Comparison of ENCODE assay signal across 1 cellular context in genomic region chr6:110902091-110902490, GRCh38.
A peak's percentile ranks its signal among the peaks of the same experiment; 100 is the strongest.
TF ChIP-seq lines count a peak whose summit lies in the region.

No MANE protein-coding gene starts in this region.

TF ChIP-seq in H1, 55 proteins besides CTCF, POLR2A, EP300 and RAD21:
- TF ChIP-seq POLR2AphosphoS5 (IDR thresholded peaks at IDR 0.05; ENCODE audit: low read depth, low read length), result peak; percentile 43; the same call in 1 of the 2 replicates
- no peak for TF ChIP-seq SUZ12 (IDR thresholded peaks at IDR 0.05; ENCODE audit: low read length)
- TF ChIP-seq ZNF274 (IDR thresholded peaks at IDR 0.05; ENCODE audit: borderline replicate concordance, extremely low read depth, low read length), result no peak
- TF ChIP-seq, protein P1, sequence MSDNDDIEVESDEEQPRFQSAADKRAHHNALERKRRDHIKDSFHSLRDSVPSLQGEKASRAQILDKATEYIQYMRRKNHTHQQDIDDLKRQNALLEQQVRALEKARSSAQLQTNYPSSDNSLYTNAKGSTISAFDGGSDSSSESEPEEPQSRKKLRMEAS (IDR thresholded peaks at IDR 0.05), result no peak
- no peak for TF ChIP-seq RFX5 (IDR thresholded peaks at IDR 0.05; ENCODE audit: borderline replicate concordance, low read depth, low read length)
